ENCODE assay signal across 22 cellular contexts in genomic region chr1:218817747-218818146, GRCh38.
A peak's percentile ranks its signal among the peaks of the same experiment; 100 is the strongest.
DNase-seq lines count a peak whose midpoint lies in the region; ATAC-seq and TF ChIP-seq lines count a peak whose summit lies in the region.
"Had no signal": no experiment of that assay in that cellular context is flagged by ENCODE, and none has a peak within 500 bp of the region (broad histone marks: within the 10 kb centered on the region; RNA-seq: fewer than 3 reads in every experiment).

No MANE protein-coding gene starts in this region.

- H3K4ac ChIP-seq in IMR-90 (ENCODE audit: low read depth, low read length) = no peak overlapping the region

- H2AK5ac ChIP-seq in IMR-90 (ENCODE audit: low read depth, low read length) = peak overlapping the region; percentile 35; the same call in 1 of the 2 replicates

- H3K23ac ChIP-seq in IMR-90 (ENCODE audit: low read depth, low read length) = no peak overlapping the region

- H4K5ac ChIP-seq in IMR-90 (ENCODE audit: low read depth, low read length) = peak overlapping the region; percentile 30

- no CpG with 5 or more reads among the region's 5 CpGs for WGBS in IMR-90 (ENCODE audit: extremely low coverage in 2 of 2, insufficient read length in 1 of 2), 2 experiments

- H3K9me1 ChIP-seq in IMR-90 (ENCODE audit: insufficient read depth, low read length) = 0 out of 2 replicates have a peak, but pooled peaks cover 2% of the 10 kb centered on the region

- no peaks in the 10 kb centered on the region for H3K79me1 ChIP-seq in IMR-90 (ENCODE audit: low read depth in 1 of 2, low read length in 2 of 2)

- TF ChIP-seq CTCF in IMR-90 (conservative IDR thresholded peaks at IDR 0.05; ENCODE audit: low read depth, low read length) = no peak
- TF ChIP-seq CTCF in choroid plexus epithelial cell (conservative IDR thresholded peaks at IDR 0.05; ENCODE audit: low read depth, low read length) = peak; percentile 3

- no peak overlapping the region for H2BK5ac ChIP-seq in IMR-90 (ENCODE audit: low read depth, low read length, poor library complexity, severe bottlenecking)

- POLR2A ChIA-PET in IMR-90 (lab: Charles Lee; ENCODE audit: unreplicated experiment) = no interaction called here

- H3K4me1 ChIP-seq in IMR-90 (ENCODE audit: control insufficient read depth, insufficient read depth, low read length) = peaks cover 4% of the 10 kb centered on the region; the same call in 1 of the 2 replicates
- H3K4me1 ChIP-seq: breast epithelium, pancreas, suprapubic skin had no signal

- peak overlapping the region; percentile 52; the same call in 1 of the 2 replicates for H4K91ac ChIP-seq in IMR-90 (ENCODE audit: insufficient read depth, low read depth, low read length)

- intact Hi-C loops in IMR-90 (cut with micrococcal nuclease) = no loop called here
- intact Hi-C loops in sciatic nerve (cut with DNase I) = no loop called here
- intact Hi-C loops in posterior cingulate gyrus (cut with DNase I) = no loop called here

- CTCF ChIA-PET in IMR-90 (lab: Yijun Ruan, JAX) = no interaction called here

- ATAC-seq in IMR-90 (ENCODE audit: low read depth) (peak; percentile 57), sciatic nerve (peak; percentile 80)
- ATAC-seq: activated T-helper 17 cell treated with anti-CD3 and anti-CD28 coated beads, Interleukin-2, amount 50 U/mL, for 72 hours had no signal

- peak overlapping the region; percentile 1; the same call in 1 of the 2 replicates for H3K18ac ChIP-seq in IMR-90 (ENCODE audit: low read depth, low read length)

- DNase-seq in IMR-90 (peak; percentile 5), choroid plexus epithelial cell (ENCODE audit: low read depth) (peak; percentile 67), iris pigment epithelial cell (ENCODE audit: low read depth) (peak; percentile 40), sciatic nerve (ENCODE audit: low spot score) (no peak), mesenteric fat pad (ENCODE audit: low spot score) (no peak), posterior cingulate gyrus (no peak), NCI-H1092 treated with DMSO at 0.1 percent for 48 hours (lab: John Stamatoyannopoulos, UW) (no peak)
- no peak for DNase-seq in stimulated activated CD4-positive, alpha-beta T cell treated with anti-CD3 and anti-CD28 coated beads, Interleukin-2, amount 100 ng/mL, for 48 hours
- DNase-seq: activated CD4-positive, alpha-beta T cell treated with anti-CD3 and anti-CD28 coated beads for 48 hours; activated naive CD8-positive, alpha-beta T cell treated with anti-CD3 and anti-CD28 coated beads, Interleukin-2, amount 10 ng/mL, durations not matched to agents 7 days and 5 days; CD4-positive, alpha-beta memory T cell; MM.1S; naive B cell; NCI-H187; NCI-H2227 treated with DMSO at 0.1 percent for 48 hours; pancreas; stimulated activated CD4-positive, alpha-beta T cell treated with anti-CD3 and anti-CD28 coated beads, Interleukin-12 subunit alpha, Interleukin-12 subunit beta, amount 100 ng/mL, for 4 hours; SW 1271 had no signal

- no peak overlapping the region; the same call in 1 of the 2 replicates for H3K4me2 ChIP-seq in IMR-90 (ENCODE audit: low read depth, low read length)

- H2AFZ ChIP-seq in IMR-90 (replicated peaks; ENCODE audit: low read length, poor library complexity) = peak overlapping the region; percentile 44

- H3K36me3 ChIP-seq in IMR-90 (ENCODE audit: control insufficient read depth, insufficient read depth, low read length) = no peaks in the 10 kb centered on the region
- H3K36me3 ChIP-seq: breast epithelium, pancreas, suprapubic skin had no signal

- no peaks in the 10 kb centered on the region for H4K20me1 ChIP-seq in IMR-90 (ENCODE audit: insufficient read depth, low read length)

- H3K56ac ChIP-seq in IMR-90 (ENCODE audit: extremely low read depth, insufficient read depth, low read length) = peak overlapping the region; percentile 24; the same call in 1 of the 2 replicates

- TF ChIP-seq RAD21 in IMR-90 (IDR thresholded peaks at IDR 0.05; ENCODE audit: low read length) = no peak

- H3K4me3 ChIP-seq in IMR-90 (ENCODE audit: insufficient read depth, low read depth, low read length) = no peak overlapping the region
- H3K4me3 ChIP-seq in choroid plexus epithelial cell (ENCODE audit: low read depth, low read length) = no peak overlapping the region
- H3K4me3 ChIP-seq: breast epithelium, pancreas, suprapubic skin had no signal

- no peak overlapping the region; the same call in 1 of the 2 replicates for H3K9ac ChIP-seq in IMR-90 (ENCODE audit: low read depth, low read length)

- no TSS peak for BruUV-seq in IMR-90 (replicated peaks; lab: Mats Ljungman, UMichigan)

- TF ChIP-seq POLR2A in IMR-90 (IDR thresholded peaks at IDR 0.05; ENCODE audit: low read depth, low read length) = no peak

- no peaks in the 10 kb centered on the region for H3K9me3 ChIP-seq in IMR-90 (ENCODE audit: control insufficient read depth, insufficient read depth, low read length)
- H3K9me3 ChIP-seq: breast epithelium, pancreas, suprapubic skin had no signal

- dilution Hi-C loops in IMR-90 (cut with HindIII; ENCODE audit: low sequenced_read_pairs, unreplicated experiment) = no loop called here

- in situ Hi-C loops in IMR-90 (cut with MboI; ENCODE audit: low sequenced_read_pairs) = no loop called here

- no peaks in the 10 kb centered on the region for H3K27me3 ChIP-seq in IMR-90 (ENCODE audit: control insufficient read depth, insufficient read depth, low read length)
- H3K27me3 ChIP-seq: breast epithelium, pancreas, suprapubic skin had no signal

- H3K27ac ChIP-seq in IMR-90 (ENCODE audit: insufficient read depth, low read length) = peak overlapping the region; percentile 32; the same call in 1 of the 2 replicates
- H3K27ac ChIP-seq: breast epithelium, HL-60, pancreas, suprapubic skin had no signal

- H2AK9ac ChIP-seq in IMR-90 (replicated peaks; ENCODE audit: low read depth, low read length, poor library complexity) = no peak overlapping the region

- no peak overlapping the region for H3K14ac ChIP-seq in IMR-90 (replicated peaks; ENCODE audit: low read depth, low read length)

- no peak overlapping the region for H2BK120ac ChIP-seq in IMR-90 (ENCODE audit: low read depth, low read length)

- peak overlapping the region in 1 of 2 experiments; percentile 51; a peak in 3 of 4 replicates for H4K8ac ChIP-seq in IMR-90 (ENCODE audit: low read depth in 2 of 2, low read length in 2 of 2)

- H2BK15ac ChIP-seq in IMR-90 (ENCODE audit: low read depth, low read length) = no peak overlapping the region; the same call in 2 of the 3 replicates

- peak overlapping the region; percentile 15; the same call in 1 of the 2 replicates for H2BK20ac ChIP-seq in IMR-90 (ENCODE audit: low read depth, low read length)

TF ChIP-seq in IMR-90, 13 proteins besides CTCF, POLR2A, EP300 and RAD21:
- TF ChIP-seq ELK1 (IDR thresholded peaks at IDR 0.05; ENCODE audit: borderline replicate concordance, low read depth, low read length) (no peak), MAFK (IDR thresholded peaks at IDR 0.05; ENCODE audit: low read depth, low read length) (no peak), RCOR1 (IDR thresholded peaks at IDR 0.05; ENCODE audit: insufficient replicate concordance, low read length) (no peak), CEBPB (IDR thresholded peaks at IDR 0.05; ENCODE audit: low read depth, low read length) (no peak), CHD1 (IDR thresholded peaks at IDR 0.05; ENCODE audit: low read depth, low read length) (no peak), NFE2L2 (IDR thresholded peaks at IDR 0.05; ENCODE audit: low read depth, low read length) (no peak), RFX5 (IDR thresholded peaks at IDR 0.05; ENCODE audit: low read depth, low read length) (no peak), MXI1 (IDR thresholded peaks at IDR 0.05; ENCODE audit: borderline replicate concordance, low read depth, low read length) (no peak), USF2 (IDR thresholded peaks at IDR 0.05; ENCODE audit: low read depth, low read length) (no peak), MAZ (IDR thresholded peaks at IDR 0.05; ENCODE audit: borderline replicate concordance, low read depth, low read length) (no peak), BHLHE40 (IDR thresholded peaks at IDR 0.05; ENCODE audit: low read depth, low read length) (no peak), FOS (IDR thresholded peaks at IDR 0.05; ENCODE audit: low read depth, low read length) (no peak), SMC3 (IDR thresholded peaks at IDR 0.05; ENCODE audit: low read depth, low read length) (no peak)

Comparison
In these comparisons a context has a peak if more than half of its experiments do, and no peak if none do; other contexts are left out.
1. DNase-seq: peak in IMR-90 (single experiment), choroid plexus epithelial cell (single experiment) and iris pigment epithelial cell (single experiment); none in sciatic nerve (single experiment), mesenteric fat pad (single experiment), posterior cingulate gyrus (0 of 10), stimulated activated CD4-positive, alpha-beta T cell treated with anti-CD3 and anti-CD28 coated beads, Interleukin-2, amount 100 ng/mL, for 48 hours (0 of 2) and NCI-H1092 treated with DMSO at 0.1 percent for 48 hours (single experiment).